In the genomic region with DNA sequence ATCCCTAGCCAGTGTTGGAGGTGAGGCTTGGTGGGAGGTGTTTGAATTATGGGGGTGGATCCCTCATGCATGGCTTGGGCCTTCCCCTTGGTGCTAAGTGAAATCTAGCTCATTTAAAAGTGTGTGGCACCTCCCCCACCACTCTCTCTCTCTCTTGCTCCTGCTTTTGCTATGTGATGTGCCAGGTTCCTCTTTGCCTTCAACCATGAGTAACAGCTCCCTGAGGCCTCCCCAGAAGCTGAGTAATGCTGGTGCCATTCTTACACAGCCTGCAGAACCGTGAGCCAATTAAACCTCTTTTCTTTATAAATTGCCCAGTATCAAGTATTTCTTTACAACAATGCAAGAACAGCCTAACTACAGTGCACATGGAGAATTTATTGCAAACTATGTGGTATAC, we compare ENCODE assay signal across 1 cellular context.
TF ChIP-seq lines count a peak whose summit lies in the region.

No MANE protein-coding gene starts in this region.

TF ChIP-seq in GM12878, 131 proteins besides CTCF, POLR2A, EP300 and RAD21:
- TF ChIP-seq, protein P1, sequence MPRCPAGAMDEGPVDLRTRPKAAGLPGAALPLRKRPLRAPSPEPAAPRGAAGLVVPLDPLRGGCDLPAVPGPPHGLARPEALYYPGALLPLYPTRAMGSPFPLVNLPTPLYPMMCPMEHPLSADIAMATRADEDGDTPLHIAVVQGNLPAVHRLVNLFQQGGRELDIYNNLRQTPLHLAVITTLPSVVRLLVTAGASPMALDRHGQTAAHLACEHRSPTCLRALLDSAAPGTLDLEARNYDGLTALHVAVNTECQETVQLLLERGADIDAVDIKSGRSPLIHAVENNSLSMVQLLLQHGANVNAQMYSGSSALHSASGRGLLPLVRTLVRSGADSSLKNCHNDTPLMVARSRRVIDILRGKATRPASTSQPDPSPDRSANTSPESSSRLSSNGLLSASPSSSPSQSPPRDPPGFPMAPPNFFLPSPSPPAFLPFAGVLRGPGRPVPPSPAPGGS (IDR thresholded peaks at IDR 0.05; ENCODE audit: borderline replicate concordance, insufficient read depth, low read depth, low read length, poor library complexity, severe bottlenecking), result peak; percentile 15
- no peak for TF ChIP-seq BACH1 (IDR thresholded peaks at IDR 0.05; ENCODE audit: borderline replicate concordance)
